Comparison of ENCODE assay signal across 15 cellular contexts in genomic region chr11:117600976-117601708, GRCh38.
A peak's percentile ranks its signal among the peaks of the same experiment; 100 is the strongest.
DNase-seq lines count a peak whose midpoint lies in the region; ATAC-seq lines count a peak whose summit lies in the region.
"Had no signal": no experiment of that assay in that cellular context is flagged by ENCODE, and none has a peak within 500 bp of the region (broad histone marks: within the 10 kb centered on the region; RNA-seq: fewer than 3 reads in every experiment).

No MANE protein-coding gene starts in this region.

- no peak overlapping the region for H3K4me3 ChIP-seq in neuronal stem cell (ENCODE audit: low read length in 2 of 2)
- H3K4me3 ChIP-seq: GM23248 had no signal

- ATAC-seq in activated CD8-positive, alpha-beta memory T cell treated with anti-CD3 and anti-CD28 coated beads, Interleukin-2, amount 10 ng/mL, durations not matched to agents 7 days and 5 days: no peak

- no peak overlapping the region for H3K27ac Mint-ChIP-seq in activated CD8-positive, alpha-beta memory T cell treated with anti-CD3 and anti-CD28 coated beads, Interleukin-2, amount 10 ng/mL, durations not matched to agents 7 days and 5 days
- H3K27ac Mint-ChIP-seq: B cell; CD4-positive, alpha-beta memory T cell had no signal

- H3K36me3 Mint-ChIP-seq in activated CD8-positive, alpha-beta memory T cell treated with anti-CD3 and anti-CD28 coated beads, Interleukin-2, amount 10 ng/mL, durations not matched to agents 7 days and 5 days: no peaks in the 10 kb centered on the region
- H3K36me3 Mint-ChIP-seq: CD4-positive, alpha-beta memory T cell had no signal

- no peaks in the 10 kb centered on the region for H3K9me3 ChIP-seq in neuronal stem cell (replicated peaks in 1 of 2; ENCODE audit: control insufficient read depth in 2 of 2, insufficient read depth in 1 of 2, low read depth in 1 of 2, low read length in 2 of 2)

- no peak overlapping the region for H3K4me3 Mint-ChIP-seq in activated CD8-positive, alpha-beta memory T cell treated with anti-CD3 and anti-CD28 coated beads, Interleukin-2, amount 10 ng/mL, durations not matched to agents 7 days and 5 days
- H3K4me3 Mint-ChIP-seq: B cell; CD4-positive, alpha-beta memory T cell had no signal

- peaks cover 0 to 17% (median 0%) of the 10 kb centered on the region in 3 experiments for H3K27me3 ChIP-seq in neuronal stem cell (ENCODE audit: control insufficient read depth in 3 of 3, insufficient read depth in 3 of 3, low read depth in 1 of 3, low read length in 3 of 3)

- H3K4me1 Mint-ChIP-seq in activated CD8-positive, alpha-beta memory T cell treated with anti-CD3 and anti-CD28 coated beads, Interleukin-2, amount 10 ng/mL, durations not matched to agents 7 days and 5 days: peaks cover 4% of the 10 kb centered on the region
- H3K4me1 Mint-ChIP-seq: B cell had no signal

- H2AK5ac ChIP-seq in neuronal stem cell (ENCODE audit: low read depth, low read length): no peak overlapping the region

- no peak overlapping the region for H2BK120ac ChIP-seq in neuronal stem cell (ENCODE audit: low read depth, low read length)

- no peak overlapping the region for H3K14ac ChIP-seq in neuronal stem cell (ENCODE audit: low read length)

- H3K9ac ChIP-seq in neuronal stem cell (ENCODE audit: low read depth, low read length, poor library complexity): no peak overlapping the region
- H3K9ac ChIP-seq: GM23248 had no signal

- no peak overlapping the region for H2BK15ac ChIP-seq in neuronal stem cell (ENCODE audit: low read length)

- peak overlapping the region; percentile 87 for H3K27ac ChIP-seq in caudate nucleus (ENCODE audit: low read depth, low read length)
- no peak overlapping the region for H3K27ac ChIP-seq in neuronal stem cell (replicated peaks; ENCODE audit: low read length)
- H3K27ac ChIP-seq: GM23248 had no signal

- H2AFZ ChIP-seq in neuronal stem cell (ENCODE audit: low read length): peak overlapping the region; percentile 3
- H2AFZ ChIP-seq: GM23248 had no signal

- no peak overlapping the region for H3K23ac ChIP-seq in neuronal stem cell (ENCODE audit: low read depth, low read length, poor library complexity)

- H4K91ac ChIP-seq in neuronal stem cell (ENCODE audit: low read depth, low read length, poor library complexity): no peak overlapping the region

- H3K9me3 Mint-ChIP-seq in activated CD8-positive, alpha-beta memory T cell treated with anti-CD3 and anti-CD28 coated beads, Interleukin-2, amount 10 ng/mL, durations not matched to agents 7 days and 5 days (ENCODE audit: low read depth): no peaks in the 10 kb centered on the region

- DNase-seq in COR-L47 (lab: John Stamatoyannopoulos, UW) (peak; percentile 73), NCI-H524 treated with DMSO at 0.1 percent for 48 hours (lab: John Stamatoyannopoulos, UW) (peak; percentile 23), caudate nucleus (lab: John Stamatoyannopoulos, UW) (peak in 25 of 61 donors; percentile 16 to 72 (median 49)), neuronal stem cell (ENCODE audit: low spot score) (no peak), NCI-H1694 treated with DMSO at 0.1 percent for 48 hours (lab: John Stamatoyannopoulos, UW) (no peak), GM19238 (ENCODE audit: insufficient read length, low spot score) (no peak)
- no peak for DNase-seq in activated CD8-positive, alpha-beta memory T cell treated with anti-CD3 and anti-CD28 coated beads, Interleukin-2, amount 10 ng/mL, durations not matched to agents 7 days and 5 days
- DNase-seq: ACHN; CD4-positive, alpha-beta memory T cell; GF-D8; GM23248; NCI-H1694; NCI-H2171 treated with DMSO at 0.1 percent for 48 hours; SHP77 treated with DMSO at 0.1 percent for 48 hours had no signal

- H4K8ac ChIP-seq in neuronal stem cell (ENCODE audit: low read depth, low read length): no peak overlapping the region

- H3K4me1 ChIP-seq in neuronal stem cell (ENCODE audit: control insufficient read depth in 2 of 2, insufficient read depth in 1 of 2, low read depth in 1 of 2, low read length in 2 of 2): peaks cover 10 to 14% of the 10 kb centered on the region in 2 donors

- peaks cover 22% of the 10 kb centered on the region for H3K27me3 Mint-ChIP-seq in activated CD8-positive, alpha-beta memory T cell treated with anti-CD3 and anti-CD28 coated beads, Interleukin-2, amount 10 ng/mL, durations not matched to agents 7 days and 5 days

- CTCF ChIA-PET in activated CD8-positive, alpha-beta memory T cell treated with anti-CD3 and anti-CD28 coated beads, Interleukin-2, amount 10 ng/mL, durations not matched to agents 7 days and 5 days (lab: Charles Lee): no interaction called here

- H2BK12ac ChIP-seq in neuronal stem cell (ENCODE audit: low read length): no peak overlapping the region

- H3K4ac ChIP-seq in neuronal stem cell (ENCODE audit: low read length): no peak overlapping the region

- H3K4me2 ChIP-seq in neuronal stem cell (ENCODE audit: insufficient read depth, low read length, poor library complexity, severe bottlenecking): no peak overlapping the region

- no peaks in the 10 kb centered on the region for H3K79me1 ChIP-seq in neuronal stem cell (ENCODE audit: low read depth, low read length)

- H2BK5ac ChIP-seq in neuronal stem cell (ENCODE audit: low read length): no peak overlapping the region

- WGBS in neuronal stem cell (ENCODE audit: extremely low coverage in 2 of 2, insufficient read length in 2 of 2, insufficient replicate concordance in 1 of 2), 2 donors: no CpG with 5 or more reads among the region's 10 CpGs

- H3K18ac ChIP-seq in neuronal stem cell (ENCODE audit: low read length): peak overlapping the region; percentile 11

- no peaks in the 10 kb centered on the region for H3K36me3 ChIP-seq in neuronal stem cell (replicated peaks in 1 of 2; ENCODE audit: control insufficient read depth in 2 of 2, insufficient read depth in 2 of 2, low read length in 2 of 2)

Comparison
In these comparisons a context has a peak if more than half of its experiments do, and no peak if none do; other contexts are left out.
1. DNase-seq: peak in COR-L47 (single experiment) and NCI-H524 treated with DMSO at 0.1 percent for 48 hours (single experiment); none in neuronal stem cell (single experiment), NCI-H1694 treated with DMSO at 0.1 percent for 48 hours (single experiment), GM19238 (single experiment) and activated CD8-positive, alpha-beta memory T cell treated with anti-CD3 and anti-CD28 coated beads, Interleukin-2, amount 10 ng/mL, durations not matched to agents 7 days and 5 days (single experiment).